ENCODE assay signal across 15 cellular contexts in the genomic region with DNA sequence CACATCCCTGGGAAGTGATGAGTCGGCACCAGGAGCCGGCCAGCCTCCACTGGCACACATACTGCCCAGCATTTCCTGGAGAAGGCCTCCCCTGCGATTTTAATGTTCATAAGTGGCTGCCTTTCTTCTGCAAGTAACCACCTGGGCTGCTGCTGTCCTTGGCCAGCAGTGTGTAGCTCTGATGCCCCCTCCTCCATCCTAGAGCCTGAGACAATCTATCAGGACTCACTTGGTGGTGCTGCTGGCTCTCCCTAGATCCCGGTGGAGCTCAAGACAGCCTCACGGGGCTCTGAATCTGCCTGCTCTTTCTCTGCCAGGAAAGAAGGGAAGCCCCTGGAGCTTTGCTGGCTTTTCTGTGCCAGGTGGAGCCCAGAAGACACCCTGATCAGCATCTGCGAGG.
"Had no signal": no experiment of that assay in that cellular context is flagged by ENCODE, and none has a peak within 500 bp of the region (broad histone marks: within the 10 kb centered on the region; RNA-seq: fewer than 3 reads in every experiment).

No MANE protein-coding gene starts in this region.

- H3K27me3 ChIP-seq: body of pancreas, colonic mucosa, esophagus muscularis mucosa, hepatocyte, pancreas, thyroid gland had no signal

- H3K79me2 ChIP-seq: hepatocyte had no signal

- H3K4me3 Mint-ChIP-seq: activated naive CD8-positive, alpha-beta T cell treated with anti-CD3 and anti-CD28 coated beads for 36 hours; nephron; stimulated activated memory B cell treated with anti-CD40 and anti-IgM and Interleukin-4, amounts not matched to agents 10 μg/mL and 1 μg/mL and 100 μg/mL, for 72 hours had no signal

- ATAC-seq: body of pancreas; left ventricle myocardium superior; pancreas; stimulated activated memory B cell treated with anti-CD40 and anti-IgM and Interleukin-4, amounts not matched to agents 10 μg/mL and 1 μg/mL and 100 μg/mL, for 72 hours had no signal

- H3K9me3 ChIP-seq: body of pancreas, colonic mucosa, pancreas, thyroid gland had no signal

- H3K9me3 Mint-ChIP-seq: activated naive CD8-positive, alpha-beta T cell treated with anti-CD3 and anti-CD28 coated beads for 36 hours had no signal

- H3K4me3 ChIP-seq: body of pancreas, colonic mucosa, esophagus muscularis mucosa, hepatocyte, pancreas, thyroid gland had no signal

- H3K4me2 ChIP-seq: hepatocyte had no signal

- H3K27ac ChIP-seq: body of pancreas, colonic mucosa, esophagus muscularis mucosa, hepatocyte, pancreas, thyroid gland had no signal

- H3K27me3 Mint-ChIP-seq: activated naive CD8-positive, alpha-beta T cell treated with anti-CD3 and anti-CD28 coated beads for 36 hours; stimulated activated memory B cell treated with anti-CD40 and anti-IgM and Interleukin-4, amounts not matched to agents 10 μg/mL and 1 μg/mL and 100 μg/mL, for 72 hours had no signal

- H3K4me1 ChIP-seq: body of pancreas, colonic mucosa, esophagus muscularis mucosa, pancreas, thyroid gland had no signal

- H3K36me3 ChIP-seq: colonic mucosa, esophagus muscularis mucosa, pancreas, thyroid gland had no signal

- H3K4me1 Mint-ChIP-seq: nephron; stimulated activated memory B cell treated with anti-CD40 and anti-IgM and Interleukin-4, amounts not matched to agents 10 μg/mL and 1 μg/mL and 100 μg/mL, for 72 hours had no signal

- H2AFZ ChIP-seq: hepatocyte had no signal

- H3K27ac Mint-ChIP-seq: activated naive CD8-positive, alpha-beta T cell treated with anti-CD3 and anti-CD28 coated beads for 36 hours; nephron had no signal

- DNase-seq: activated CD4-positive, alpha-beta T cell treated with anti-CD3 and anti-CD28 coated beads, Interleukin-2, amount 50 U/mL, for 1 hour; activated CD8-positive, alpha-beta memory T cell treated with anti-CD3 and anti-CD28 coated beads for 24 hours; activated naive CD8-positive, alpha-beta T cell treated with anti-CD3 and anti-CD28 coated beads for 36 hours; amygdala; body of pancreas; central memory CD4-positive, alpha-beta T cell; colonic mucosa; kidney; left ventricle myocardium superior; pancreas; thyroid gland had no signal
